In genomic region chr12:56007148-56007891, GRCh38 we compare ENCODE assay signal across 1 cellular context.
A peak's percentile ranks its signal among the peaks of the same experiment; 100 is the strongest.
TF ChIP-seq lines count a peak whose summit lies in the region.

No MANE protein-coding gene starts in this region.

TF ChIP-seq in K562, 482 proteins besides CTCF, POLR2A, EP300 and RAD21 (continued from another document and continues in another):
- peak; percentile 18 for TF ChIP-seq PRDM10 (IDR thresholded peaks at IDR 0.05; ENCODE audit: partially characterized antibody)
- no peak for TF ChIP-seq MITF (IDR thresholded peaks at IDR 0.05)
- TF ChIP-seq STAG1 (CRISPR knock-in tag; IDR thresholded peaks at IDR 0.05; ENCODE audit: borderline replicate concordance): no peak
- no peak for TF ChIP-seq TSC22D4 (tag; IDR thresholded peaks at IDR 0.05)
- 0 out of 2 replicates have a peak, but pooled peaks have one; percentile 30 for TF ChIP-seq RREB1 (CRISPR knock-in tag; IDR thresholded peaks at IDR 0.05)
- no peak for TF ChIP-seq BRD4 (IDR thresholded peaks at IDR 0.05)
- 0 out of 2 replicates have a peak, but pooled peaks have one; percentile 6 for TF ChIP-seq HMGXB4 (CRISPR knock-in tag; IDR thresholded peaks at IDR 0.05)
- no peak for TF ChIP-seq HNRNPK (IDR thresholded peaks at IDR 0.05; ENCODE audit: low read depth, low read length, poor library complexity, severe bottlenecking)
- no peak for TF ChIP-seq GTF2E2 (tag; IDR thresholded peaks at IDR 0.05)
- 0 out of 2 replicates have a peak, but pooled peaks have one; percentile 46 for TF ChIP-seq ELF2 (CRISPR knock-in tag; IDR thresholded peaks at IDR 0.05)
- no peak for TF ChIP-seq ZBED1 (IDR thresholded peaks at IDR 0.05)
- 0 out of 2 replicates have a peak, but pooled peaks have one; percentile 65 for TF ChIP-seq ZNF740 (CRISPR knock-in tag; IDR thresholded peaks at IDR 0.05)
- TF ChIP-seq ZNF740 (tag; IDR thresholded peaks at IDR 0.05): peak in 1 of 2 experiments; percentile 97; a peak in 2 of 4 replicates
- TF ChIP-seq ZSCAN32 (CRISPR knock-in tag; IDR thresholded peaks at IDR 0.05): no peak
- TF ChIP-seq ETV1 (tag; conservative IDR thresholded peaks at IDR 0.05; ENCODE audit: low read depth): peak; percentile 82
- peak in 1 of 2 experiments; percentile 55; a peak in 2 of 4 replicates for TF ChIP-seq FOXK2 (conservative IDR thresholded peaks at IDR 0.05 in 1 of 2, IDR thresholded peaks at IDR 0.05 in 1 of 2; ENCODE audit: low read depth in 2 of 2)
- TF ChIP-seq ZNF239 (CRISPR knock-in tag; IDR thresholded peaks at IDR 0.05): no peak
- no peak for TF ChIP-seq HNRNPL (IDR thresholded peaks at IDR 0.05; ENCODE audit: low read depth, low read length)
- TF ChIP-seq RCOR1 (IDR thresholded peaks at IDR 0.05; ENCODE audit: borderline replicate concordance in 1 of 2, low read depth in 2 of 2, low read length in 2 of 2): peak in 1 of 2 experiments; percentile 70; a peak in 2 of 4 replicates
- TF ChIP-seq CREM (IDR thresholded peaks at IDR 0.05; ENCODE audit: low read depth): peak; percentile 53
- no peak for TF ChIP-seq ZFP36 (IDR thresholded peaks at IDR 0.05; ENCODE audit: low read depth, low read length, partially characterized antibody)
- peak; percentile 63 for TF ChIP-seq NEUROD1 (IDR thresholded peaks at IDR 0.05; ENCODE audit: borderline replicate concordance, low read depth, low read length, partially characterized antibody)
- no peak for TF ChIP-seq GTF2A2 (tag; IDR thresholded peaks at IDR 0.05)
- TF ChIP-seq CBFB (CRISPR knock-in tag; IDR thresholded peaks at IDR 0.05): no peak
- TF ChIP-seq RUNX1 (IDR thresholded peaks at IDR 0.05; ENCODE audit: low read depth): no peak
- TF ChIP-seq MAX (CRISPR knock-in tag; IDR thresholded peaks at IDR 0.05): no peak
- no peak for TF ChIP-seq ZNF175 (CRISPR knock-in tag; IDR thresholded peaks at IDR 0.05; ENCODE audit: low read depth)
- 0 out of 2 replicates have a peak, but pooled peaks have one; percentile 90 for TF ChIP-seq PREB (CRISPR knock-in tag; IDR thresholded peaks at IDR 0.05)
- no peak for TF ChIP-seq ZBTB5 (IDR thresholded peaks at IDR 0.05)
- TF ChIP-seq ATF6 (CRISPR knock-in tag; IDR thresholded peaks at IDR 0.05): no peak
- no peak; the same call in 1 of the 2 replicates for TF ChIP-seq ZNF444 (CRISPR knock-in tag; IDR thresholded peaks at IDR 0.05)
- no peak for TF ChIP-seq CREB5 (CRISPR knock-in tag; IDR thresholded peaks at IDR 0.05)
- TF ChIP-seq ATF2 (CRISPR knock-in tag; IDR thresholded peaks at IDR 0.05): no peak
- peak; percentile 76; the same call in 1 of the 2 replicates for TF ChIP-seq MTA3 (IDR thresholded peaks at IDR 0.05; ENCODE audit: borderline replicate concordance)
- no peak for TF ChIP-seq PHTF2 (CRISPR knock-in tag; IDR thresholded peaks at IDR 0.05)
